In the genomic region with DNA sequence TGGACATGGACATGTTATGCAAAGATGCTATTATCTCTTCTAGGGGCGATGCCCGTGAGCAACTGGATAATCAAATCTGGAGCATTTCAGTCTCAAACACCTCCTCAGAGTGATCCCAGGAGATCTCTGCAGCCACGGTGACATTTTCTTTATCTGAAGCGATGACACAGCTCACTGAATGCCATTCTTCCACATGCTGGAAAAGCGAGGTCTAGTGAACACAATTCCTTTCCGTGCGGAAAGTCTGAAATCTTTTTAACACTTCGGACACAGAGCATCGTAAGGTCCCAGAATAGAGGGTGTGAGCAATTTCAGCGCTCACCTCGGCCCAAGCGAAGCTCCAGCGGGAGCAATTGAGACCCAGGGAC, we compare ENCODE assay signal across 8 cellular contexts. TPM values are rescaled to one million over a fixed set of nuclear protein-coding genes. Genes with fewer than 3 reads are reported as not detected.
DNase-seq lines count a peak whose midpoint lies in the region; ATAC-seq and TF ChIP-seq lines count a peak whose summit lies in the region.

No MANE protein-coding gene starts in this region.

- no peak for TF ChIP-seq POLR2A in body of pancreas (IDR thresholded peaks at IDR 0.05)

- H3K36me3 ChIP-seq in ACC112 (ENCODE audit: insufficient read depth, low read length) (peaks cover 7% of the 10 kb centered on the region; the same call in 1 of the 2 replicates), body of pancreas (replicated peaks in 1 of 2; ENCODE audit: insufficient read depth in 1 of 2, low read depth in 2 of 2) (peaks cover 0 to 3% of the 10 kb centered on the region in 2 donors), mesodermal cell (ENCODE audit: control insufficient read depth, insufficient read depth, low read length) (peaks cover 56% of the 10 kb centered on the region)

- H3K4me1 ChIP-seq in ACC112 (ENCODE audit: control insufficient read depth, insufficient read depth, low read length, unreplicated experiment) (peaks cover 31% of the 10 kb centered on the region), body of pancreas (peaks cover 22% of the 10 kb centered on the region), mesodermal cell (ENCODE audit: control insufficient read depth, insufficient read depth, low read length, poor library complexity, severe bottlenecking) (peaks cover 24% of the 10 kb centered on the region)

- H3K9me3 ChIP-seq in body of pancreas (no peaks in the 10 kb centered on the region), mesodermal cell (ENCODE audit: control insufficient read depth, low read length) (no peaks in the 10 kb centered on the region)

- peak overlapping the region; percentile 30 for H3K27ac ChIP-seq in ACC112 (ENCODE audit: low read depth, low read length)
- peak overlapping the region; percentile 61 to 87 (median 73) for H3K27ac ChIP-seq in body of pancreas
- peak overlapping the region; percentile 67 for H3K27ac ChIP-seq in mesodermal cell (ENCODE audit: low read depth, low read length, severe bottlenecking)

- peaks cover 51% of the 10 kb centered on the region for H3K79me2 ChIP-seq in ACC112 (ENCODE audit: control insufficient read depth, insufficient read depth, low read length, unreplicated experiment)

- intact Hi-C loops in body of pancreas (cut with DNase I) (no loop called here), posterior vena cava (cut with DNase I) (no loop called here)

- WGBS in body of pancreas, 2 donors = 1 to 2% methylated on average over 13 of the region's 13 CpGs
- WGBS in mesodermal cell (ENCODE audit: insufficient coverage in 2 of 2), 2 experiments = 8 to 9% methylated on average over 13 of the region's 13 CpGs

- H3K27me3 ChIP-seq in ACC112 (ENCODE audit: insufficient read depth, low read length) (no peaks in the 10 kb centered on the region), body of pancreas (no peaks in the 10 kb centered on the region)

- peak overlapping the region; percentile 87 for H2AFZ ChIP-seq in ACC112 (ENCODE audit: low read length, unreplicated experiment)

- H3K4me3 ChIP-seq in ACC112 (ENCODE audit: low read depth, low read length) (peak overlapping the region; percentile 92), body of pancreas (peak overlapping the region; percentile 72 to 79), mesodermal cell (ENCODE audit: extremely low read depth, insufficient read depth, low read length, poor library complexity, severe bottlenecking) (peak overlapping the region; percentile 80)

- ATAC-seq in HG02943 (IDR thresholded peaks at IDR 0.05; ENCODE audit: low read depth, unreplicated experiment) (peak; percentile 16), body of pancreas (no peak), GM18520 (IDR thresholded peaks at IDR 0.05; ENCODE audit: unreplicated experiment) (no peak), HG03354 (IDR thresholded peaks at IDR 0.05; ENCODE audit: poor library complexity, severe bottlenecking, unreplicated experiment) (no peak)

- no peak for DNase-seq in body of pancreas
- DNase-seq in stimulated activated naive CD4-positive, alpha-beta T cell (lab: John Stamatoyannopoulos, UW) = no peak
- DNase-seq in posterior vena cava (ENCODE audit: low spot score) = no peak

- TF ChIP-seq CTCF in body of pancreas (IDR thresholded peaks at IDR 0.05) = no peak

RNA-seq across cellular contexts. Expression of a gene that starts 0.5 kb away (rescaled TPM):
- total RNA-seq in body of pancreas = not detected
- 9.0 TPM for polyA plus RNA-seq in mesodermal cell (2013, experiment 1 of 2)
- polyA plus RNA-seq in mesodermal cell (2013, experiment 2 of 2) = 8.5 TPM
- total RNA-seq in posterior vena cava = under 1 TPM in 1 of 2 donors, not detected in 1; 0.24 TPM

RNA-seq across cellular contexts. Expression of a gene that starts 27.2 kb away (rescaled TPM):
- total RNA-seq in body of pancreas (under 1 TPM; 0.52 to 0.99 TPM), posterior vena cava (1 to 10 TPM in 1 of 2 donors, under 1 TPM in 1; 0.93 to 2.0 TPM)
- polyA plus RNA-seq in mesodermal cell (2013, experiment 1 of 2) = 0.74 TPM
- 0.56 TPM for polyA plus RNA-seq in mesodermal cell (2013, experiment 2 of 2)

RNA-seq across cellular contexts. Expression of a gene that starts 54.6 kb away (rescaled TPM):
- total RNA-seq in body of pancreas (1 to 10 TPM; 5.9 to 8.3 TPM), posterior vena cava (10 to 100 TPM; 23.7 to 24.7 TPM)
- polyA plus RNA-seq in mesodermal cell (2013, experiment 1 of 2) = 82.4 TPM
- 69.8 TPM for polyA plus RNA-seq in mesodermal cell (2013, experiment 2 of 2)

RNA-seq across cellular contexts. Expression of a gene that starts 54.8 kb away (rescaled TPM):
- total RNA-seq in body of pancreas (10 to 100 TPM; 72.9 to 82.7 TPM), posterior vena cava (100 to 1,000 TPM; 106 to 126 TPM)
- polyA plus RNA-seq in mesodermal cell (2013, experiment 1 of 2) = 156 TPM
- 123 TPM for polyA plus RNA-seq in mesodermal cell (2013, experiment 2 of 2)
